9 cellular contexts compared by ENCODE assay signal in the genomic region with DNA sequence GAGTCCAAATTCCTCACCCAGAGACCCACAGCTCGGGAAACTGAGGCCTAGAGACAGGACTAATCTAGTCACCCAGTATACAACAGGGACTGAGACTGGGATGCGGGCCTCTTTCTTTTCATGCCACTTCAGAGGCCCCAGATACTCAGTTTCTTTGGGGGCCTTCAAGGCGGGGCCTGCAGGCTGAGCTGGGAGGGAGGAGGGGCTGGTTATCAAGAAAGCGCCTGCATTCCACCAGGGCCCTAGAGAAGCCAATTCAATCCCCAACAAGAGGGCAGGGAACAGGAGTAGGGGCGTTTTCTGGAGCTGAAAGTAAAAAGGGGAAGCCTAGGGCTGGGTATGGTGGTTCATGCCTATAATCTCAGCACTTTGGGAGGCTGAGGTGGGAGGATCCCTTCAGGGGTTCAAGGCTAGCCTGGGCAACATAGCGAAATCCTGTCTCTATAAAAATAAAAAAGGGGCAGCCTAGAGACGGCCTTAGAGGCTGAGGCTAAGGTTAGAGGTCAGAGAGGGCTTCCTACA. TPM values are rescaled to one million over a fixed set of nuclear protein-coding genes. Genes with fewer than 3 reads are reported as not detected.
DNase-seq lines count a peak whose midpoint lies in the region; ATAC-seq and TF ChIP-seq lines count a peak whose summit lies in the region.
"Had no signal": no experiment of that assay in that cellular context is flagged by ENCODE, and none has a peak within 500 bp of the region (broad histone marks: within the 10 kb centered on the region; RNA-seq: fewer than 3 reads in every experiment).

No MANE protein-coding gene starts in this region.

- H3K27me3 ChIP-seq in hepatocyte (no peaks in the 10 kb centered on the region), suprapubic skin (no peaks in the 10 kb centered on the region)
- H3K27me3 ChIP-seq: gastroesophageal sphincter had no signal

- H3K36me3 ChIP-seq in hepatocyte (replicated peaks; ENCODE audit: insufficient read depth, low read depth): no peaks in the 10 kb centered on the region
- H3K36me3 ChIP-seq in suprapubic skin: peaks cover 39% of the 10 kb centered on the region
- H3K36me3 ChIP-seq in mucosa of descending colon (ENCODE audit: low read depth): peaks cover 17% of the 10 kb centered on the region

- no peak for TF ChIP-seq POLR2A in suprapubic skin (IDR thresholded peaks at IDR 0.05)

- peak overlapping the region; percentile 97 for H3K4me2 ChIP-seq in hepatocyte

- H3K27me3 Mint-ChIP-seq in activated CD8-positive, alpha-beta memory T cell treated with anti-CD3 and anti-CD28 coated beads, Interleukin-2, amount 10 ng/mL, durations not matched to agents 7 days and 5 days: no peaks in the 10 kb centered on the region
- H3K27me3 Mint-ChIP-seq in activated B cell treated with CpG ODN at 0.5 μM for 24 hours: no peaks in the 10 kb centered on the region

- H4K20me1 ChIP-seq in hepatocyte (ENCODE audit: insufficient read depth, poor library complexity, severe bottlenecking): no peaks in the 10 kb centered on the region

- DNase-seq in activated CD8-positive, alpha-beta memory T cell treated with anti-CD3 and anti-CD28 coated beads, Interleukin-2, amount 10 ng/mL, durations not matched to agents 7 days and 5 days: no peak
- no peak for DNase-seq in activated CD8-positive, alpha-beta memory T cell treated with anti-CD3 and anti-CD28 coated beads, Interleukin-2, amount 50 U/mL, for 4 hours
- DNase-seq in activated B cell treated with CpG ODN at 0.5 μM for 24 hours (no peak), hepatocyte (ENCODE audit: low spot score) (no peak), suprapubic skin (ENCODE audit: low spot score in 2 of 2) (no peak), hippocampal formation (lab: John Stamatoyannopoulos, UW) (no peak), mucosa of descending colon (no peak), RKO (ENCODE audit: low spot score) (no peak)

- peaks cover 4% of the 10 kb centered on the region for H3K36me3 Mint-ChIP-seq in activated CD8-positive, alpha-beta memory T cell treated with anti-CD3 and anti-CD28 coated beads, Interleukin-2, amount 10 ng/mL, durations not matched to agents 7 days and 5 days
- H3K36me3 Mint-ChIP-seq in activated B cell treated with CpG ODN at 0.5 μM for 24 hours (ENCODE audit: low read depth): peaks cover 35% of the 10 kb centered on the region

- H3K9me3 ChIP-seq in hepatocyte (ENCODE audit: low read depth) (no peaks in the 10 kb centered on the region), suprapubic skin (no peaks in the 10 kb centered on the region), mucosa of descending colon (no peaks in the 10 kb centered on the region)
- H3K9me3 ChIP-seq: gastroesophageal sphincter had no signal

- no peak overlapping the region for H3K4me3 ChIP-seq in hepatocyte
- H3K4me3 ChIP-seq in suprapubic skin: peak overlapping the region; percentile 93
- no peak overlapping the region for H3K4me3 ChIP-seq in mucosa of descending colon

- no peak overlapping the region for H2AFZ ChIP-seq in hepatocyte

- no peaks in the 10 kb centered on the region for H3K9me2 ChIP-seq in hepatocyte (replicated peaks; ENCODE audit: insufficient read depth)

- no peak for TF ChIP-seq EP300 in suprapubic skin (IDR thresholded peaks at IDR 0.05)

- 82% methylated on average over 7 of the region's 7 CpGs for WGBS in hepatocyte (ENCODE audit: low lambda C conversion rate, missing lambda C conversion rate)
- WGBS in suprapubic skin: 87% methylated on average over 7 of the region's 7 CpGs

- intact Hi-C loops in activated B cell treated with CpG ODN at 0.5 μM for 24 hours (cut with micrococcal nuclease) (no loop called here), mucosa of descending colon (cut with DNase I, micrococcal nuclease) (no loop called here)

- POLR2A ChIA-PET in activated B cell treated with CpG ODN at 0.5 μM for 24 hours (lab: Charles Lee): no interaction called here

- ATAC-seq in activated CD8-positive, alpha-beta memory T cell treated with anti-CD3 and anti-CD28 coated beads, Interleukin-2, amount 10 ng/mL, durations not matched to agents 7 days and 5 days: no peak
- ATAC-seq in activated B cell treated with CpG ODN at 0.5 μM for 24 hours (ENCODE audit: low read depth) (no peak), mucosa of descending colon (no peak)
- ATAC-seq: gastroesophageal sphincter had no signal

- H3K27ac ChIP-seq in hepatocyte (peak overlapping the region; percentile 71), suprapubic skin (peak overlapping the region; percentile 17)

- CTCF ChIA-PET in activated CD8-positive, alpha-beta memory T cell treated with anti-CD3 and anti-CD28 coated beads, Interleukin-2, amount 10 ng/mL, durations not matched to agents 7 days and 5 days (lab: Charles Lee): interaction anchor here (1.1 to 1.2 kb wide), 2 partner anchors 21 to 27 kb away, joined by 4 to 6 read pairs; no protein-coding TSS in a partner anchor
- CTCF ChIA-PET in activated B cell treated with CpG ODN at 0.5 μM for 24 hours (lab: Charles Lee): no interaction called here

- peak overlapping the region; percentile 92 for H3K27ac Mint-ChIP-seq in activated CD8-positive, alpha-beta memory T cell treated with anti-CD3 and anti-CD28 coated beads, Interleukin-2, amount 10 ng/mL, durations not matched to agents 7 days and 5 days
- peak overlapping the region; percentile 85 for H3K27ac Mint-ChIP-seq in activated B cell treated with CpG ODN at 0.5 μM for 24 hours

- H3K4me1 ChIP-seq in hepatocyte (ENCODE audit: insufficient read depth): peaks cover 12% of the 10 kb centered on the region
- H3K4me1 ChIP-seq in suprapubic skin: peaks cover 34% of the 10 kb centered on the region
- H3K4me1 ChIP-seq in mucosa of descending colon (ENCODE audit: low read depth): peaks cover 22% of the 10 kb centered on the region

- H3K4me3 Mint-ChIP-seq in activated CD8-positive, alpha-beta memory T cell treated with anti-CD3 and anti-CD28 coated beads, Interleukin-2, amount 10 ng/mL, durations not matched to agents 7 days and 5 days: peak overlapping the region; percentile 88
- peak overlapping the region; percentile 88 for H3K4me3 Mint-ChIP-seq in activated B cell treated with CpG ODN at 0.5 μM for 24 hours

- H3K9me3 Mint-ChIP-seq in activated CD8-positive, alpha-beta memory T cell treated with anti-CD3 and anti-CD28 coated beads, Interleukin-2, amount 10 ng/mL, durations not matched to agents 7 days and 5 days (ENCODE audit: low read depth): no peaks in the 10 kb centered on the region
- H3K9me3 Mint-ChIP-seq in activated B cell treated with CpG ODN at 0.5 μM for 24 hours: no peaks in the 10 kb centered on the region

- no peak for TF ChIP-seq CTCF in activated B cell treated with CpG ODN at 0.5 μM for 24 hours (IDR thresholded peaks at IDR 0.05)
- TF ChIP-seq CTCF in hepatocyte (IDR thresholded peaks at IDR 0.05; ENCODE audit: poor library complexity): no peak
- no peak for TF ChIP-seq CTCF in suprapubic skin (IDR thresholded peaks at IDR 0.05)
- no peak for TF ChIP-seq CTCF in mucosa of descending colon (IDR thresholded peaks at IDR 0.05)

- peaks cover 18% of the 10 kb centered on the region for H3K4me1 Mint-ChIP-seq in activated CD8-positive, alpha-beta memory T cell treated with anti-CD3 and anti-CD28 coated beads, Interleukin-2, amount 10 ng/mL, durations not matched to agents 7 days and 5 days
- peaks cover 35% of the 10 kb centered on the region for H3K4me1 Mint-ChIP-seq in activated B cell treated with CpG ODN at 0.5 μM for 24 hours

- peaks cover 24% of the 10 kb centered on the region for H3K79me2 ChIP-seq in hepatocyte

RNA-seq across cellular contexts. Expression of gene ATG2A, which starts 1.6 kb away (rescaled TPM):
- 10 to 100 TPM; 27.3 to 27.9 TPM for total RNA-seq in activated CD8-positive, alpha-beta memory T cell treated with anti-CD3 and anti-CD28 coated beads, Interleukin-2, amount 10 ng/mL, durations not matched to agents 7 days and 5 days
- total RNA-seq in activated B cell treated with CpG ODN at 0.5 μM for 24 hours (31.2 and 35.0 TPM in 2 replicates), hepatocyte (16.4 and 18.1 TPM in 2 replicates), suprapubic skin (10 to 100 TPM; 69.5 to 82.2 (median 76.0) TPM), mucosa of descending colon (10 to 100 TPM; 35.4 to 39.8 (median 36.6) TPM)
- 11.7 and 17.0 TPM in 2 replicates for polyA plus RNA-seq in hepatocyte

RNA-seq across cellular contexts. Expression of gene PPP2R5B, which starts 9.1 kb away (rescaled TPM):
- total RNA-seq in activated CD8-positive, alpha-beta memory T cell treated with anti-CD3 and anti-CD28 coated beads, Interleukin-2, amount 10 ng/mL, durations not matched to agents 7 days and 5 days: 10 to 100 TPM; 11.7 to 12.3 TPM
- total RNA-seq in activated B cell treated with CpG ODN at 0.5 μM for 24 hours (12.0 and 12.6 TPM in 2 replicates), hepatocyte (15.8 and 16.9 TPM in 2 replicates), suprapubic skin (10 to 100 TPM; 20.1 to 38.3 (median 27.3) TPM), mucosa of descending colon (10 to 100 TPM; 23.0 to 39.7 (median 23.2) TPM)
- 16.2 and 19.5 TPM in 2 replicates for polyA plus RNA-seq in hepatocyte

RNA-seq across cellular contexts. Expression of gene GPHA2, which starts 20.3 kb away (rescaled TPM):
- total RNA-seq in activated CD8-positive, alpha-beta memory T cell treated with anti-CD3 and anti-CD28 coated beads, Interleukin-2, amount 10 ng/mL, durations not matched to agents 7 days and 5 days: not detected
- 0.33 and 0.71 TPM in 2 replicates for total RNA-seq in activated B cell treated with CpG ODN at 0.5 μM for 24 hours
- total RNA-seq in hepatocyte: 2.0 TPM in 1 of 2 replicates, not detected in the other
- not detected in 2 replicates for polyA plus RNA-seq in hepatocyte
- total RNA-seq in suprapubic skin: not detected
- not detected for total RNA-seq in mucosa of descending colon
- total RNA-seq: gastroesophageal sphincter had no signal

RNA-seq across cellular contexts. Expression of gene EHD1, which starts 37.0 kb away (rescaled TPM):
- 100 to 1,000 TPM; 149 to 155 TPM for total RNA-seq in activated CD8-positive, alpha-beta memory T cell treated with anti-CD3 and anti-CD28 coated beads, Interleukin-2, amount 10 ng/mL, durations not matched to agents 7 days and 5 days
- 357 and 360 TPM in 2 replicates for total RNA-seq in activated B cell treated with CpG ODN at 0.5 μM for 24 hours
- 44.8 and 52.4 TPM in 2 replicates for total RNA-seq in hepatocyte
- 66.6 and 69.5 TPM in 2 replicates for polyA plus RNA-seq in hepatocyte
- total RNA-seq in suprapubic skin: 10 to 100 TPM; 47.8 to 85.4 (median 76.8) TPM
- 10 to 100 TPM; 58.3 to 85.9 (median 81.5) TPM for total RNA-seq in mucosa of descending colon

RNA-seq across cellular contexts. Expression of gene MAJIN, which starts 56.5 kb away (rescaled TPM):
- total RNA-seq in activated CD8-positive, alpha-beta memory T cell treated with anti-CD3 and anti-CD28 coated beads, Interleukin-2, amount 10 ng/mL, durations not matched to agents 7 days and 5 days: not detected
- 0.20 and 1.5 TPM in 2 replicates for total RNA-seq in activated B cell treated with CpG ODN at 0.5 μM for 24 hours
- total RNA-seq in hepatocyte: not detected in 2 replicates
- not detected in 2 replicates for polyA plus RNA-seq in hepatocyte
- not detected for total RNA-seq in suprapubic skin
- total RNA-seq in mucosa of descending colon: not detected
- total RNA-seq: gastroesophageal sphincter had no signal
